Comparison of ENCODE assay signal across 17 cellular contexts in the genomic region with DNA sequence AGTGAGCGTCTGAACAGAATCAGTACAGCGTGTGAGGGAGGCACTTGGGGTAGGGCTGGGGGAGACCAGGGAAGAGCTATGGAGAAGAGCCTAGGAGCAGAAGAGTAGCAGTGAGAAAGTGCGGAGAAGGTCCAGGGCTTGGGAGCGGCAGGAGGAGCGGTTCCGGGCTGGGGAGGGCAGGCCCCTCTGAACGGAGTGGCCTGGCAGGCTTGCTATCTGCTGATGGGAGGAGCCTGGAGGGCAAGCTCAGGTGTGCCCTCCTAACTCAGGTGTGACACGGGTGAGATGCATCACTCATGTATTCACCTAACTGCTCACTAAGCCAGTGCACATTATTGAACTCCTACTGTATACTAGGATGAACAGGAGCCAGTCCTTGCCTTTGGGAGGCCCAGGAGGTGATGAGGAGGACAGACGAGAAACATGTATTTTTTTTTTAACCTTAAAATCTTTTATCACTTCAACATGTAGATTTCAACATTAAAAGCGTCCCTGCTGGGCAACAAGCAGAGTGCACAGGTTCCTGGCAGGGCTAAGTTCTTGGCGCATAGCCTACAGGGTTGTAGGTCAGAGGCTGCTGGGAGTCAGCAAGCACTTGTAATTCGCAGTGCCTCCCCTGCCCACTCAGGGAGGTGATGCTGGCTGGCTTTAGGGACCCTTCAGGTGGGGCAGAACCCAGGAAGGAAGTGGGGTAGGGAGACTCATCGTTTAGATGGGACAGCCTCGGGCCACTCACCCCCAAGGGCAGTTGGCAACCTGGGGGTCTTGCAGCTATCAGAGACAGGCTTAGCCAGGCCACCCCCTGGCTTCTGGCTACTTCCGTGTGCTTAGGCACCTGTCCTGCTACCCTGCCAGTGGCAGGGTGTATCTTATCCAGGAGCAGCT. TPM values are rescaled to one million over a fixed set of nuclear protein-coding genes. Genes with fewer than 3 reads are reported as not detected.
DNase-seq lines count a peak whose midpoint lies in the region; ATAC-seq, FAIRE-seq and TF ChIP-seq lines count a peak whose summit lies in the region.
"Had no signal": no experiment of that assay in that cellular context is flagged by ENCODE, and none has a peak within 500 bp of the region (broad histone marks: within the 10 kb centered on the region; RNA-seq: fewer than 3 reads in every experiment).

No MANE protein-coding gene starts in this region.

- H4K20me1 ChIP-seq in mammary epithelial cell (ENCODE audit: insufficient read depth, low read length): no peaks in the 10 kb centered on the region

- H3K36me3 Mint-ChIP-seq in MCF 10A (ENCODE audit: insufficient read depth, unreplicated experiment): no peaks in the 10 kb centered on the region
- H3K36me3 Mint-ChIP-seq in endothelial cell (ENCODE audit: low read depth, unreplicated experiment): peaks cover 4% of the 10 kb centered on the region
- H3K36me3 Mint-ChIP-seq: activated naive CD4-positive, alpha-beta T cell treated with anti-CD3 and anti-CD28 coated beads, Interleukin-2, amount 10 ng/mL, durations not matched to agents 7 days and 5 days had no signal

- H3K36me3 ChIP-seq in mammary epithelial cell (ENCODE audit: insufficient read depth, low read length) (no peaks in the 10 kb centered on the region), esophagus squamous epithelium (no peaks in the 10 kb centered on the region), pancreas (no peaks in the 10 kb centered on the region), vagina (no peaks in the 10 kb centered on the region)
- H3K36me3 ChIP-seq: HAP-1 had no signal

- TF ChIP-seq POLR2A in esophagus squamous epithelium (IDR thresholded peaks at IDR 0.05): no peak
- TF ChIP-seq POLR2A in vagina (IDR thresholded peaks at IDR 0.05): no peak

- no peak overlapping the region for H3K4me3 Mint-ChIP-seq in MCF 10A (ENCODE audit: unreplicated experiment)
- H3K4me3 Mint-ChIP-seq in endothelial cell (ENCODE audit: unreplicated experiment): no peak overlapping the region
- H3K4me3 Mint-ChIP-seq: activated naive CD4-positive, alpha-beta T cell treated with anti-CD3 and anti-CD28 coated beads, Interleukin-2, amount 10 ng/mL, durations not matched to agents 7 days and 5 days; dendritic cell treated with granulocyte-macrophage colony-stimulating factor and Interleukin-4, amounts not matched to agents 40 ng/mL and 50 ng/mL, for 4 days; T-helper 2 cell treated with Interferon-gamma antibody and Interleukin-4, amounts not matched to agents 5 μg/mL and 100 μg/mL, for 36 hours had no signal

- H3K4me1 Mint-ChIP-seq in MCF 10A (ENCODE audit: insufficient read depth, unreplicated experiment) (peaks cover 7% of the 10 kb centered on the region), endothelial cell (ENCODE audit: unreplicated experiment) (peaks cover 14% of the 10 kb centered on the region)

- WGBS in mammary epithelial cell (ENCODE audit: low coverage, missing lambda C conversion rate): 73% methylated on average over 11 of the region's 15 CpGs
- 68 to 77% methylated on average over 12 to 13 of the region's 15 CpGs for WGBS in esophagus squamous epithelium, 2 donors
- WGBS in pancreas, 2 donors: 66 to 70% methylated on average over 15 of the region's 15 CpGs

- TF ChIP-seq CTCF in MCF 10A (IDR thresholded peaks at IDR 0.05; ENCODE audit: unreplicated experiment) (no peak), mammary epithelial cell (conservative IDR thresholded peaks at IDR 0.05 in 1 of 2, IDR thresholded peaks at IDR 0.05 in 1 of 2; ENCODE audit: extremely low read depth in 1 of 2, insufficient read depth in 1 of 2, low read depth in 1 of 2, low read length in 2 of 2) (no peak), esophagus squamous epithelium (IDR thresholded peaks at IDR 0.05) (no peak), pancreas (IDR thresholded peaks at IDR 0.05) (no peak), vagina (IDR thresholded peaks at IDR 0.05) (no peak), endothelial cell (IDR thresholded peaks at IDR 0.05; ENCODE audit: unreplicated experiment) (no peak)

- peaks cover 2% of the 10 kb centered on the region for H3K27me3 ChIP-seq in mammary epithelial cell (ENCODE audit: insufficient read depth, low read length)
- H3K27me3 ChIP-seq in esophagus squamous epithelium: peaks cover 0 to 18% (median 0%) of the 10 kb centered on the region in 4 donors
- H3K27me3 ChIP-seq in pancreas: no peaks in the 10 kb centered on the region
- no peaks in the 10 kb centered on the region for H3K27me3 ChIP-seq in vagina

- in situ Hi-C loops in mammary epithelial cell (cut with MboI; ENCODE audit: low sequenced_read_pairs in 2 of 2): no loop called here

- no peak for FAIRE-seq in pancreas (lab: Jason Lieb, UNC)
- FAIRE-seq: A549 had no signal

- no peaks in the 10 kb centered on the region for H3K79me2 ChIP-seq in mammary epithelial cell (ENCODE audit: insufficient read depth, low read length)

- no peaks in the 10 kb centered on the region for H3K4me1 ChIP-seq in mammary epithelial cell (ENCODE audit: insufficient read depth, low read length)
- H3K4me1 ChIP-seq in esophagus squamous epithelium: peaks cover 4 to 46% (median 12%) of the 10 kb centered on the region in 3 donors
- H3K4me1 ChIP-seq in pancreas: peaks cover 0 to 15% (median 7%) of the 10 kb centered on the region in 3 donors
- H3K4me1 ChIP-seq in vagina: peaks cover 43% of the 10 kb centered on the region
- H3K4me1 ChIP-seq: A549, HAP-1 had no signal

- BruUV-seq in MCF 10A (replicated peaks; lab: Mats Ljungman, UMichigan): no TSS peak
- BruUV-seq in mammary epithelial cell (replicated peaks; lab: Mats Ljungman, UMichigan): no TSS peak

- no peak overlapping the region for H3K9ac ChIP-seq in mammary epithelial cell (ENCODE audit: insufficient read depth, low read length)

- no peaks in the 10 kb centered on the region for H3K9me3 Mint-ChIP-seq in MCF 10A (ENCODE audit: unreplicated experiment)
- no peaks in the 10 kb centered on the region for H3K9me3 Mint-ChIP-seq in endothelial cell (ENCODE audit: unreplicated experiment)
- H3K9me3 Mint-ChIP-seq: activated naive CD4-positive, alpha-beta T cell treated with anti-CD3 and anti-CD28 coated beads, Interleukin-2, amount 10 ng/mL, durations not matched to agents 7 days and 5 days; dendritic cell treated with granulocyte-macrophage colony-stimulating factor and Interleukin-4, amounts not matched to agents 40 ng/mL and 50 ng/mL, for 4 days; T-helper 2 cell treated with Interferon-gamma antibody and Interleukin-4, amounts not matched to agents 5 μg/mL and 100 μg/mL, for 36 hours had no signal

- ATAC-seq in pancreas (peak; percentile 56 to 71 (median 62)), GM18873 (IDR thresholded peaks at IDR 0.05; ENCODE audit: low FRiP score, unreplicated experiment) (no peak)

- H3K27me3 Mint-ChIP-seq in MCF 10A (ENCODE audit: insufficient read depth, unreplicated experiment): peaks cover 43% of the 10 kb centered on the region
- peaks cover 9% of the 10 kb centered on the region for H3K27me3 Mint-ChIP-seq in endothelial cell (ENCODE audit: unreplicated experiment)

- CTCF ChIA-PET in MCF 10A (lab: Yijun Ruan, JAX): interaction anchor here (0.6 to 1.8 kb wide), 4 partner anchors 39 to 90 kb away, joined by 3 to 6 read pairs (median 4); no protein-coding TSS in a partner anchor
- CTCF ChIA-PET in mammary epithelial cell (lab: Charles Lee; ENCODE audit: low non-redundant PET): interaction anchor here (0.6 kb wide), 1 partner anchor 508 kb away, joined by 5 read pairs; no protein-coding TSS in a partner anchor

- POLR2A ChIA-PET in MCF 10A (lab: Yijun Ruan, JAX): no interaction called here

- H3K4me3 ChIP-seq in mammary epithelial cell (replicated peaks in 1 of 3; ENCODE audit: insufficient read depth in 1 of 3, low read depth in 2 of 3, low read length in 3 of 3) (no peak overlapping the region), esophagus squamous epithelium (no peak overlapping the region), pancreas (no peak overlapping the region), vagina (no peak overlapping the region)
- H3K4me3 ChIP-seq: A549, HAP-1 had no signal

- H3K27ac ChIP-seq in mammary epithelial cell (ENCODE audit: insufficient read depth, low read depth, low read length) (no peak overlapping the region), esophagus squamous epithelium (peak overlapping the region; percentile 70 to 91 (median 89)), pancreas (peak overlapping the region in 3 of 4 donors; percentile 18 to 63 (median 39)), vagina (peak overlapping the region; percentile 95)
- H3K27ac ChIP-seq: A549 had no signal

- dilution Hi-C loops in mammary epithelial cell (cut with HindIII; ENCODE audit: low sequenced_read_pairs): no loop called here

- H3K4me2 ChIP-seq in mammary epithelial cell (ENCODE audit: insufficient read depth, low read depth, low read length): no peak overlapping the region
- H3K4me2 ChIP-seq: A549 had no signal

- H2AFZ ChIP-seq in mammary epithelial cell (ENCODE audit: low read depth, low read length): no peak overlapping the region

- intact Hi-C loops in MCF 10A (cut with micrococcal nuclease) (no loop called here), mammary epithelial cell (cut with micrococcal nuclease) (no loop called here), esophagus squamous epithelium (cut with DNase I) (no loop called here), pancreas (cut with DNase I) (no loop called here), vagina (cut with DNase I) (no loop called here)

- DNase-seq in MCF 10A (ENCODE audit: unreplicated experiment): peak; percentile 15
- DNase-seq in mammary epithelial cell: no peak
- DNase-seq in esophagus squamous epithelium (lab: John Stamatoyannopoulos, UW): no peak
- peak in 3 of 6 donors; percentile 40 to 71 (median 60) for DNase-seq in pancreas
- no peak for DNase-seq in vagina (ENCODE audit: extremely low spot score in 2 of 2)
- DNase-seq in stimulated activated CD4-positive, alpha-beta T cell treated with anti-CD3 and anti-CD28 coated beads, Interleukin-4, amount 100 ng/mL, for 1 hour: no peak
- DNase-seq in endothelial cell (ENCODE audit: low spot score): no peak
- DNase-seq: activated naive CD4-positive, alpha-beta T cell treated with anti-CD3 and anti-CD28 coated beads, Interleukin-2, amount 10 ng/mL, durations not matched to agents 7 days and 5 days; DMS153; foreskin fibroblast; IMR-90 had no signal

- H3K9me3 ChIP-seq in mammary epithelial cell (replicated peaks; ENCODE audit: insufficient read depth, low read length) (no peaks in the 10 kb centered on the region), esophagus squamous epithelium (no peaks in the 10 kb centered on the region), pancreas (no peaks in the 10 kb centered on the region), vagina (no peaks in the 10 kb centered on the region)
- H3K9me3 ChIP-seq: A549, HAP-1 had no signal

- peak overlapping the region; percentile 53 for H3K27ac Mint-ChIP-seq in MCF 10A (ENCODE audit: low read depth, unreplicated experiment)
- H3K27ac Mint-ChIP-seq in endothelial cell (ENCODE audit: unreplicated experiment): no peak overlapping the region
- H3K27ac Mint-ChIP-seq: activated naive CD4-positive, alpha-beta T cell treated with anti-CD3 and anti-CD28 coated beads, Interleukin-2, amount 10 ng/mL, durations not matched to agents 7 days and 5 days; dendritic cell treated with granulocyte-macrophage colony-stimulating factor and Interleukin-4, amounts not matched to agents 40 ng/mL and 50 ng/mL, for 4 days; T-helper 2 cell treated with Interferon-gamma antibody and Interleukin-4, amounts not matched to agents 5 μg/mL and 100 μg/mL, for 36 hours had no signal

RNA-seq across cellular contexts. Expression of gene TMOD1, which starts 55.5 kb away (rescaled TPM):
- total RNA-seq in MCF 10A (2022) (0.26 TPM in 1 of 2 replicates, not detected in the other), mammary epithelial cell (under 1 TPM in 1 of 2 donors, not detected in 1; 0.19 TPM), esophagus squamous epithelium (10 to 100 TPM in 1 of 4 donors, 1 to 10 TPM in 2, under 1 TPM in 1; 0.15 to 13.4 (median 2.4) TPM), pancreas (10 to 100 TPM in 4 of 6 donors, 1 to 10 TPM in 2; 8.4 to 17.0 (median 11.7) TPM), vagina (21.1 TPM), endothelial cell (ENCODE audit: unreplicated experiment) (0.41 TPM)
- polyA plus RNA-seq in mammary epithelial cell (0.08 TPM), pancreas (10 to 100 TPM; 12.2 to 28.7 TPM)
- not detected for polyA minus RNA-seq in mammary epithelial cell
- total RNA-seq: osteocyte had no signal
